3 cellular contexts compared by ENCODE assay signal in genomic region chr10:125892416-125892815, GRCh38. TPM values are rescaled to one million over a fixed set of nuclear protein-coding genes. Genes with fewer than 3 reads are reported as not detected.
"Had no signal": no experiment of that assay in that cellular context is flagged by ENCODE, and none has a peak within 500 bp of the region (broad histone marks: within the 10 kb centered on the region; RNA-seq: fewer than 3 reads in every experiment).

No MANE protein-coding gene starts in this region.

RNA-seq across cellular contexts. Expression of gene FANK1, which starts 3.9 kb away (rescaled TPM):
- total RNA-seq: activated CD4-positive, alpha-beta T cell treated with anti-CD3 and anti-CD28 coated beads, Interleukin-2, amount 10 ng/mL, durations not matched to agents 24 days and 14 days; T-helper 1 cell treated with Interleukin-12 subunit alpha and Interleukin-12 subunit beta and Interleukin-4 antibody, amounts not matched to agents 30 ng/mL and 1 ng/mL, for 36 hours had no signal
- polyA plus RNA-seq: immature natural killer cell had no signal
